14 cellular contexts compared by ENCODE assay signal in genomic region chr15:90539789-90540188, GRCh38. TPM values are rescaled to one million over a fixed set of nuclear protein-coding genes. Genes with fewer than 3 reads are reported as not detected.
A peak's percentile ranks its signal among the peaks of the same experiment; 100 is the strongest.
DNase-seq lines count a peak whose midpoint lies in the region; ATAC-seq, FAIRE-seq and TF ChIP-seq lines count a peak whose summit lies in the region.
"Had no signal": no experiment of that assay in that cellular context is flagged by ENCODE, and none has a peak within 500 bp of the region (broad histone marks: within the 10 kb centered on the region; RNA-seq: fewer than 3 reads in every experiment).

No MANE protein-coding gene starts in this region.

- 68% methylated on average over 10 of the region's 10 CpGs for WGBS in K562 (ENCODE audit: insufficient coverage, low coverage, missing lambda C conversion rate)

- TF ChIP-seq EP300 in K562 (IDR thresholded peaks at IDR 0.05; ENCODE audit: low read length), result no peak

- H3K4me2 ChIP-seq in MM.1S (ENCODE audit: low read depth, low read length), result peak overlapping the region; percentile 20
- no peak overlapping the region for H3K4me2 ChIP-seq in K562 (ENCODE audit: insufficient read depth, low read length)

- H3K36me3 Mint-ChIP-seq in activated CD4-positive, alpha-beta memory T cell treated with anti-CD3 and anti-CD28 coated beads for 36 hours, result peaks cover 26% of the 10 kb centered on the region
- peaks cover 30% of the 10 kb centered on the region for H3K36me3 Mint-ChIP-seq in MCF 10A (ENCODE audit: insufficient read depth, unreplicated experiment)

- FAIRE-seq in K562 (lab: Jason Lieb, UNC), result peak; percentile 79
- FAIRE-seq: urothelium cell line had no signal

- no peaks in the 10 kb centered on the region for H3K27me3 Mint-ChIP-seq in activated CD4-positive, alpha-beta memory T cell treated with anti-CD3 and anti-CD28 coated beads for 36 hours
- H3K27me3 Mint-ChIP-seq in MCF 10A (ENCODE audit: insufficient read depth, unreplicated experiment), result no peaks in the 10 kb centered on the region

- H3K27ac ChIP-seq in MM.1S (ENCODE audit: low read length) (peak overlapping the region; percentile 3; the same call in 1 of the 2 replicates), K562 (ENCODE audit: extremely low read depth, low read depth, low read length) (no peak overlapping the region)
- H3K27ac ChIP-seq: left lung had no signal

- H3K4me3 Mint-ChIP-seq in activated CD4-positive, alpha-beta memory T cell treated with anti-CD3 and anti-CD28 coated beads for 36 hours, result peak overlapping the region; percentile 86
- no peak overlapping the region for H3K4me3 Mint-ChIP-seq in MCF 10A (ENCODE audit: unreplicated experiment)

- no TSS peak for BruUV-seq in K562 (replicated peaks; lab: Mats Ljungman, UMichigan)
- no TSS peak for BruUV-seq in MCF 10A (replicated peaks; lab: Mats Ljungman, UMichigan)

- H3K9me3 Mint-ChIP-seq in activated CD4-positive, alpha-beta memory T cell treated with anti-CD3 and anti-CD28 coated beads for 36 hours, result no peaks in the 10 kb centered on the region
- H3K9me3 Mint-ChIP-seq in MCF 10A (ENCODE audit: unreplicated experiment), result no peaks in the 10 kb centered on the region

- CTCF ChIA-PET in activated CD4-positive, alpha-beta memory T cell treated with anti-CD3 and anti-CD28 coated beads for 36 hours (lab: Charles Lee), result interaction anchor here (0.9 to 1.7 kb wide), 13 partner anchors 9 to 346 kb away, joined by 3 to 12 read pairs (median 4); partner anchors contain the start of gene CRTC3
- CTCF ChIA-PET in K562 (lab: Yijun Ruan, JAX; ENCODE audit: low intra/inter-chr PET ratio) (no interaction called here), MCF 10A (lab: Yijun Ruan, JAX) (interaction anchor here (0.7 to 1.9 kb wide), 2 partner anchors 9 to 220 kb away, joined by 3 to 8 read pairs; no protein-coding TSS in a partner anchor)

- H3K9ac ChIP-seq in MM.1S (ENCODE audit: low read length) (no peak overlapping the region), K562 (ENCODE audit: insufficient read depth in 1 of 2, low read depth in 2 of 2, low read length in 2 of 2) (no peak overlapping the region)

- TF ChIP-seq RAD21 in K562 (CRISPR knock-in tag; conservative IDR thresholded peaks at IDR 0.05 in 1 of 2, IDR thresholded peaks at IDR 0.05 in 1 of 2), result no peak

- H2AFZ ChIP-seq in MM.1S (ENCODE audit: low read length) (no peak overlapping the region), K562 (ENCODE audit: low read depth, low read length) (no peak overlapping the region)

- TF ChIP-seq CTCF in MM.1S (IDR thresholded peaks at IDR 0.05; ENCODE audit: low read length) (no peak), K562 (IDR thresholded peaks at IDR 0.05 in 2 of 3, conservative IDR thresholded peaks at IDR 0.05 in 1 of 3; ENCODE audit: insufficient read depth in 2 of 3, low read depth in 1 of 3, low read length in 3 of 3) (no peak), MCF 10A (IDR thresholded peaks at IDR 0.05; ENCODE audit: unreplicated experiment) (no peak)

- no peaks in the 10 kb centered on the region for H3K36me3 ChIP-seq in MM.1S (replicated peaks; ENCODE audit: insufficient read depth, low read length)
- H3K36me3 ChIP-seq in K562 (ENCODE audit: control insufficient read depth, insufficient read depth, low read length), result peaks cover 22% of the 10 kb centered on the region; the same call in 2 of the 3 replicates
- no peaks in the 10 kb centered on the region for H3K36me3 ChIP-seq in H7 (replicated peaks; ENCODE audit: control insufficient read depth, insufficient read depth, low read length)

- no peak for DNase-seq in MM.1S
- peak; percentile 67 for DNase-seq in activated CD4-positive, alpha-beta memory T cell treated with anti-CD3 and anti-CD28 coated beads for 36 hours
- DNase-seq in K562 (ENCODE audit: extremely low read depth in 1 of 4, low spot score in 3 of 4), result no peak
- DNase-seq in stimulated activated CD4-positive, alpha-beta T cell treated with anti-CD3 and anti-CD28 coated beads, Interleukin-2, amount 100 ng/mL, for 24 hours, result peak; percentile 37 to 45
- no peak for DNase-seq in MCF 10A (ENCODE audit: unreplicated experiment)
- no peak for DNase-seq in H4 (ENCODE audit: low spot score)
- no peak for DNase-seq in HuH-7 (ENCODE audit: low spot score)
- DNase-seq in H7, result no peak
- DNase-seq: activated CD4-positive, CD25-positive, alpha-beta regulatory T cell treated with anti-CD3 and anti-CD28 coated beads, Interleukin-2, amount 50 U/mL, for 72 hours; AML-193; left lung; NCI-H2081; NCI-H82 had no signal

- H3K9me3 ChIP-seq in MM.1S (replicated peaks; ENCODE audit: insufficient read depth, low read length), result no peaks in the 10 kb centered on the region
- H3K9me3 ChIP-seq in K562 (replicated peaks; ENCODE audit: control insufficient read depth, insufficient read depth, low read depth, low read length), result no peaks in the 10 kb centered on the region
- H3K9me3 ChIP-seq: left lung had no signal

- no peak for TF ChIP-seq POLR2A in K562 (conservative IDR thresholded peaks at IDR 0.05)

- H3K79me2 ChIP-seq in MM.1S (ENCODE audit: low read length) (peaks cover 9% of the 10 kb centered on the region), K562 (ENCODE audit: control insufficient read depth, insufficient read depth, low read length) (peaks cover 33% of the 10 kb centered on the region)

- intact Hi-C loops in activated CD4-positive, alpha-beta memory T cell treated with anti-CD3 and anti-CD28 coated beads for 36 hours (cut with micrococcal nuclease), result loop anchor here (1.0 to 5.0 kb wide), 4 partner anchors 9 to 137 kb away; no protein-coding TSS in a partner anchor
- intact Hi-C loops in K562 (cut with micrococcal nuclease), result no loop called here
- intact Hi-C loops in MCF 10A (cut with micrococcal nuclease), result no loop called here

- no peaks in the 10 kb centered on the region for H3K9me2 ChIP-seq in MM.1S (replicated peaks; ENCODE audit: insufficient read depth, low read length)

- in situ Hi-C loops in K562 (cut with MboI), result no loop called here

- H3K27ac Mint-ChIP-seq in activated CD4-positive, alpha-beta memory T cell treated with anti-CD3 and anti-CD28 coated beads for 36 hours, result peak overlapping the region; percentile 99
- no peak overlapping the region for H3K27ac Mint-ChIP-seq in MCF 10A (ENCODE audit: low read depth, unreplicated experiment)

- no peaks in the 10 kb centered on the region for H3K9me1 ChIP-seq in K562 (ENCODE audit: control insufficient read depth, insufficient read depth, low read length)

- H4K20me1 ChIP-seq in MM.1S (ENCODE audit: insufficient read depth, low read length) (no peaks in the 10 kb centered on the region), K562 (replicated peaks; ENCODE audit: control insufficient read depth, insufficient read depth, low read length) (no peaks in the 10 kb centered on the region)

- peaks cover 71% of the 10 kb centered on the region for H3K4me1 Mint-ChIP-seq in activated CD4-positive, alpha-beta memory T cell treated with anti-CD3 and anti-CD28 coated beads for 36 hours (ENCODE audit: low read depth)
- peaks cover 17% of the 10 kb centered on the region for H3K4me1 Mint-ChIP-seq in MCF 10A (ENCODE audit: insufficient read depth, unreplicated experiment)

- H3K4me1 ChIP-seq in MM.1S (ENCODE audit: low read length) (no peaks in the 10 kb centered on the region; the same call in 1 of the 2 replicates), K562 (replicated peaks in 1 of 2; ENCODE audit: control insufficient read depth in 2 of 2, insufficient read depth in 2 of 2, low read length in 2 of 2) (peaks cover 0 to 17% of the 10 kb centered on the region in 2 experiments; a peak in 2 of 5 replicates)

- peak overlapping the region; percentile 4; the same call in 1 of the 2 replicates for H3K4me3 ChIP-seq in MM.1S (ENCODE audit: low read length)
- no peak overlapping the region for H3K4me3 ChIP-seq in K562
- H3K4me3 ChIP-seq in H7 (ENCODE audit: insufficient read depth, low read depth, low read length), result no peak overlapping the region
- H3K4me3 ChIP-seq: left lung had no signal

- no peaks in the 10 kb centered on the region for H3F3A ChIP-seq in MM.1S (ENCODE audit: insufficient read depth, low read length)

- POLR2A ChIA-PET in activated CD4-positive, alpha-beta memory T cell treated with anti-CD3 and anti-CD28 coated beads for 36 hours (lab: Charles Lee), result interaction anchor here (0.6 to 1.8 kb wide), 7 partner anchors 9 to 57 kb away, joined by 3 to 16 read pairs (median 3); no protein-coding TSS in a partner anchor
- POLR2A ChIA-PET in K562 (lab: Yijun Ruan, JAX) (interaction anchor here (1.2 to 2.0 kb wide), 2 partner anchors 9 to 16 kb away, joined by 4 to 27 read pairs; partner anchors contain the start of gene CRTC3), MCF 10A (lab: Yijun Ruan, JAX) (interaction anchor here (0.8 to 1.2 kb wide), 2 partner anchors 10 to 11 kb away, joined by 3 read pairs; no protein-coding TSS in a partner anchor)

- H3K27me3 ChIP-seq in MM.1S (replicated peaks; ENCODE audit: insufficient read depth, low read length) (no peaks in the 10 kb centered on the region), K562 (ENCODE audit: control insufficient read depth in 2 of 2, insufficient read depth in 2 of 2, low read length in 2 of 2) (no peaks in the 10 kb centered on the region), H7 (ENCODE audit: control insufficient read depth, insufficient read depth, low read length) (no peaks in the 10 kb centered on the region)
- H3K27me3 ChIP-seq: left lung had no signal

- no peak for ATAC-seq in K562
- ATAC-seq: left lung had no signal

RNA-seq across cellular contexts. Expression of gene CRTC3, which starts 10.1 kb away (rescaled TPM):
- 10 to 100 TPM; 34.7 to 37.8 TPM for total RNA-seq in activated CD4-positive, alpha-beta memory T cell treated with anti-CD3 and anti-CD28 coated beads for 36 hours
- total RNA-seq in K562 (2011; cell fraction: chromatin; rRNA removed; ENCODE audit: low replicate concordance), result 42.0 and 91.0 TPM in 2 replicates
- 25.7 and 27.0 TPM in 2 replicates for total RNA-seq in K562 (2011; cell fraction: nucleolus; rRNA removed)
- 50.7 and 99.0 TPM in 2 replicates for total RNA-seq in K562 (2011; cell fraction: nucleoplasm; rRNA removed)
- total RNA-seq in K562 (2014; rRNA removed) (7.5 and 9.1 TPM in 2 replicates), K562 (2014; rRNA removed; fragmentation: Illumina TruSeq; extraction: Trizol) (9.4 and 10.0 TPM in 2 replicates), K562 (2015; rRNA removed; fragmentation: Illumina TruSeq; extraction: Trizol) (11.3 and 11.6 TPM in 2 replicates), K562 (2021) (18.5 and 19.0 TPM in 2 replicates), MCF 10A (2022) (22.6 and 25.9 TPM in 2 replicates)
- polyA plus RNA-seq in K562 (2011; rRNA removed) (14.1 and 17.2 TPM in 2 replicates), K562 (2014; fragmentation: Illumina TruSeq; extraction: Trizol) (12.7 and 13.8 TPM in 2 replicates), K562 (2014; fragmentation: Nextera tagmentation; extraction: Ambion mirVana) (1 to 10 TPM; 1.2 to 2.1 TPM), K562 (2014; rRNA removed) (9.1 and 11.7 TPM in 2 replicates)
- 8.3 and 11.0 TPM in 2 replicates for polyA plus RNA-seq in K562 (2011; cell fraction: cytosol; rRNA removed)
- polyA plus RNA-seq in K562 (2011; cell fraction: nucleus; rRNA removed), result 17.7 and 22.6 TPM in 2 replicates
- 12.6 and 15.1 TPM in 2 replicates for polyA plus RNA-seq in K562 (2012)
- polyA minus RNA-seq in K562 (2011; rRNA and poly(A)+ RNA removed), result 21.2 and 24.0 TPM in 2 replicates
- 10.8 and 14.3 TPM in 2 replicates for polyA minus RNA-seq in K562 (2011; cell fraction: cytosol; rRNA and poly(A)+ RNA removed)
- polyA minus RNA-seq in K562 (2011; cell fraction: nucleus; rRNA and poly(A)+ RNA removed), result 14.9 and 20.8 TPM in 2 replicates
- total RNA-seq in H4 (2014; rRNA removed; shearing (Covaris generic)), result 6.8 and 6.9 TPM in 2 replicates
- total RNA-seq in H7 (2014; rRNA removed; shearing (Covaris generic)), result 3.3 and 6.0 TPM in 2 replicates

Comparison
In these comparisons a context has a peak if more than half of its experiments do, and no peak if none do; other contexts are left out.
1. DNase-seq: peak in activated CD4-positive, alpha-beta memory T cell treated with anti-CD3 and anti-CD28 coated beads for 36 hours (single experiment) and stimulated activated CD4-positive, alpha-beta T cell treated with anti-CD3 and anti-CD28 coated beads, Interleukin-2, amount 100 ng/mL, for 24 hours (2 of 2); none in MM.1S (single experiment), K562 (0 of 4), MCF 10A (single experiment), H4 (single experiment), HuH-7 (single experiment) and H7 (single experiment).